Comparison of ENCODE assay signal across 9 cellular contexts in genomic region chr10:12579954-12580858, GRCh38.
DNase-seq lines count a peak whose midpoint lies in the region; ATAC-seq, FAIRE-seq and TF ChIP-seq lines count a peak whose summit lies in the region.
"Had no signal": no experiment of that assay in that cellular context is flagged by ENCODE, and none has a peak within 500 bp of the region (broad histone marks: within the 10 kb centered on the region; RNA-seq: fewer than 3 reads in every experiment).

No MANE protein-coding gene starts in this region.

- no peak overlapping the region for H3K27ac Mint-ChIP-seq in stimulated activated naive CD8-positive, alpha-beta T cell treated with anti-CD3 and anti-CD28 coated beads, Interleukin-15, amount 100 ng/mL, for 72 hours

- intact Hi-C loops in Right ventricle myocardium superior (cut with DNase I) = no loop called here

- peaks cover 7% of the 10 kb centered on the region; the same call in 2 of the 3 replicates for H3K4me1 ChIP-seq in A549
- H3K4me1 ChIP-seq: upper lobe of right lung had no signal

- TF ChIP-seq CTCF in A549 (IDR thresholded peaks at IDR 0.05) = no peak

- H3K4me3 ChIP-seq in A549 = no peak overlapping the region
- H3K4me3 ChIP-seq: upper lobe of right lung had no signal

- peaks cover 9 to 18% of the 10 kb centered on the region in 2 donors for H3K9me3 Mint-ChIP-seq in stimulated activated naive CD8-positive, alpha-beta T cell treated with anti-CD3 and anti-CD28 coated beads, Interleukin-15, amount 100 ng/mL, for 72 hours

- CTCF ChIA-PET in A549 (lab: Yijun Ruan, JAX) = interaction anchor here (1.0 to 2.3 kb wide), 4 partner anchors 10 to 131 kb away, joined by 3 to 15 read pairs (median 4); no protein-coding TSS in a partner anchor

- peaks cover 5% of the 10 kb centered on the region for H3K4me1 Mint-ChIP-seq in stimulated activated naive CD8-positive, alpha-beta T cell treated with anti-CD3 and anti-CD28 coated beads, Interleukin-15, amount 100 ng/mL, for 72 hours

- TF ChIP-seq RAD21 in A549 (conservative IDR thresholded peaks at IDR 0.05 in 1 of 2, IDR thresholded peaks at IDR 0.05 in 1 of 2) = no peak

- TF ChIP-seq EP300 in A549 (IDR thresholded peaks at IDR 0.05) = no peak

- TF ChIP-seq POLR2A in A549 (IDR thresholded peaks at IDR 0.05; ENCODE audit: low read length) = no peak

- no peak for FAIRE-seq in A549 (lab: Jason Lieb, UNC)

- ATAC-seq in A549 (peak; percentile 59 to 70), GM19397 (IDR thresholded peaks at IDR 0.05; ENCODE audit: unreplicated experiment) (peak; percentile 92), HG03175 (IDR thresholded peaks at IDR 0.05; ENCODE audit: unreplicated experiment) (peak; percentile 98), Right ventricle myocardium superior (ENCODE audit: poor library complexity) (peak; percentile 79), GM18867 (IDR thresholded peaks at IDR 0.05; ENCODE audit: unreplicated experiment) (no peak)
- no peak for ATAC-seq in stimulated activated naive CD8-positive, alpha-beta T cell treated with anti-CD3 and anti-CD28 coated beads, Interleukin-15, amount 100 ng/mL, for 72 hours
- ATAC-seq: upper lobe of right lung had no signal

- no peak overlapping the region for H3K4me3 Mint-ChIP-seq in stimulated activated naive CD8-positive, alpha-beta T cell treated with anti-CD3 and anti-CD28 coated beads, Interleukin-15, amount 100 ng/mL, for 72 hours

- H3K9me3 ChIP-seq in A549 = peaks cover 13% of the 10 kb centered on the region
- H3K9me3 ChIP-seq: upper lobe of right lung had no signal

- H3K27me3 Mint-ChIP-seq in stimulated activated naive CD8-positive, alpha-beta T cell treated with anti-CD3 and anti-CD28 coated beads, Interleukin-15, amount 100 ng/mL, for 72 hours = no peaks in the 10 kb centered on the region

- 38% methylated on average over 7 of the region's 7 CpGs for WGBS in A549 (ENCODE audit: missing lambda C conversion rate)

- peak overlapping the region; percentile 43 for H3K4me2 ChIP-seq in A549

- DNase-seq in A549 (ENCODE audit: low read depth in 1 of 2, low spot score in 1 of 2) (peak; percentile 18 to 59), Right ventricle myocardium superior (no peak), NCI-H2029 treated with DMSO at 0.1 percent for 48 hours (lab: John Stamatoyannopoulos, UW) (no peak), GOT3 (lab: John Stamatoyannopoulos, UW) (no peak)
- DNase-seq in stimulated activated naive CD8-positive, alpha-beta T cell treated with anti-CD3 and anti-CD28 coated beads, Interleukin-15, amount 100 ng/mL, for 72 hours = no peak
- DNase-seq: upper lobe of right lung had no signal

- POLR2A ChIA-PET in A549 (lab: Yijun Ruan, JAX) = interaction anchor here (0.7 kb wide), 1 partner anchor 9 kb away, joined by 4 read pairs; no protein-coding TSS in a partner anchor

- H3K27ac ChIP-seq in A549 = peak overlapping the region in 1 of 2 experiments; percentile 51; a peak in 3 of 6 replicates
- H3K27ac ChIP-seq: upper lobe of right lung had no signal

TF ChIP-seq in A549, 52 proteins besides CTCF, POLR2A, EP300 and RAD21:
- TF ChIP-seq TP53 (CRISPR knock-in tag; IDR thresholded peaks at IDR 0.05) = no peak
- TF ChIP-seq GATA3 (IDR thresholded peaks at IDR 0.05; ENCODE audit: borderline replicate concordance) = no peak
- TF ChIP-seq NPAS2 (CRISPR knock-in tag; IDR thresholded peaks at IDR 0.05; ENCODE audit: borderline replicate concordance) = no peak
- no peak for TF ChIP-seq SREBF2 (IDR thresholded peaks at IDR 0.05)
- TF ChIP-seq BCL3 (IDR thresholded peaks at IDR 0.05) = no peak
- no peak for TF ChIP-seq ELK1 (IDR thresholded peaks at IDR 0.05; ENCODE audit: low read depth, low read length)
- TF ChIP-seq RFX5 (IDR thresholded peaks at IDR 0.05) = no peak
- no peak for TF ChIP-seq RARB (CRISPR knock-in tag; IDR thresholded peaks at IDR 0.05)
- TF ChIP-seq KDM1A (IDR thresholded peaks at IDR 0.05; ENCODE audit: low read depth) = no peak
- TF ChIP-seq CBX2 (IDR thresholded peaks at IDR 0.05; ENCODE audit: borderline replicate concordance, low read depth) = no peak
- TF ChIP-seq HES2 (IDR thresholded peaks at IDR 0.05) = no peak
- no peak for TF ChIP-seq PBX3 (IDR thresholded peaks at IDR 0.05)
- no peak for TF ChIP-seq POLR2AphosphoS2 (conservative IDR thresholded peaks at IDR 0.05; ENCODE audit: low read length)

Comparison
In these comparisons a context has a peak if more than half of its experiments do, and no peak if none do; other contexts are left out.
1. ATAC-seq: peak in A549 (2 of 2), GM19397 (single experiment), HG03175 (single experiment) and Right ventricle myocardium superior (single experiment); none in stimulated activated naive CD8-positive, alpha-beta T cell treated with anti-CD3 and anti-CD28 coated beads, Interleukin-15, amount 100 ng/mL, for 72 hours (single experiment) and GM18867 (single experiment).
2. DNase-seq: peak in A549 (2 of 2); none in Right ventricle myocardium superior (single experiment), stimulated activated naive CD8-positive, alpha-beta T cell treated with anti-CD3 and anti-CD28 coated beads, Interleukin-15, amount 100 ng/mL, for 72 hours (0 of 2), NCI-H2029 treated with DMSO at 0.1 percent for 48 hours (single experiment) and GOT3 (single experiment).